Comparison of ENCODE assay signal across 1 cellular context in the genomic region with DNA sequence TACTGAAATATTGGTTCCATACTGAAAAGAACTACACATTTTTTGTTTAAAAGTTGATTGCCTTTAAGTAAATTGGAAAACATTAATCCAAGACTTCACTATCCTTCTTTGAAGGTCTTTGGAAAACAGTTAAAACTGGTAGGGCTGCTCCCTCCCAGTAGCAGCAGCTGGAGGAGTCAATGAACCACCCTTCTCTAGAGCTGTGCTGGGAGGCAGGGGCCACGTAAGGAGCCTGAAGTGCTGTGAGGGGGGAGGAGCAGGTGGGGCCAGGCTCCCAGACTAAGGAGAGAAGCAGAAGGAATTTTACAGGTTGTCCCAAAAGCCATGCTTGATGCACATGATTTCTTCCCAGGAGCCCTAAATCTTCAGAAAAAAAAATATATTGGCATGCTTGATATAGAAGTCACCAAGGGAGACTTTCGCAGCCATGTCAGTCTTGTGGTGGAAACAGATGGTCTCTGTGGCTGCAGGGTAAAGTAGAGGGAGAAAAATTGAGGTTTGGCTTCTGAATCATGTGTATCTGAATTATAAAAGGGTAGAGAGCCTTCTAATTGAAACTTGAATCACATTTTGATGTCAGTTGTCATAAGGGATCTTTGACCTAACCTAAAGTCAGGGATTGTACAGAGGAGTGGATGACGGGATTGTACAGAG.
TF ChIP-seq lines count a peak whose summit lies in the region.

No MANE protein-coding gene starts in this region.

TF ChIP-seq in H1, 55 proteins besides CTCF, POLR2A, EP300 and RAD21:
- no peak for TF ChIP-seq TEAD4 (IDR thresholded peaks at IDR 0.05; ENCODE audit: low read depth, low read length)
- TF ChIP-seq TAF1 (IDR thresholded peaks at IDR 0.05; ENCODE audit: low read depth, low read length), result no peak
- TF ChIP-seq BRCA1 (IDR thresholded peaks at IDR 0.05; ENCODE audit: low read depth, low read length), result no peak
- no peak for TF ChIP-seq SP2 (IDR thresholded peaks at IDR 0.05; ENCODE audit: low read length)
- TF ChIP-seq CREB1 (IDR thresholded peaks at IDR 0.05), result no peak
- TF ChIP-seq, protein P1, sequence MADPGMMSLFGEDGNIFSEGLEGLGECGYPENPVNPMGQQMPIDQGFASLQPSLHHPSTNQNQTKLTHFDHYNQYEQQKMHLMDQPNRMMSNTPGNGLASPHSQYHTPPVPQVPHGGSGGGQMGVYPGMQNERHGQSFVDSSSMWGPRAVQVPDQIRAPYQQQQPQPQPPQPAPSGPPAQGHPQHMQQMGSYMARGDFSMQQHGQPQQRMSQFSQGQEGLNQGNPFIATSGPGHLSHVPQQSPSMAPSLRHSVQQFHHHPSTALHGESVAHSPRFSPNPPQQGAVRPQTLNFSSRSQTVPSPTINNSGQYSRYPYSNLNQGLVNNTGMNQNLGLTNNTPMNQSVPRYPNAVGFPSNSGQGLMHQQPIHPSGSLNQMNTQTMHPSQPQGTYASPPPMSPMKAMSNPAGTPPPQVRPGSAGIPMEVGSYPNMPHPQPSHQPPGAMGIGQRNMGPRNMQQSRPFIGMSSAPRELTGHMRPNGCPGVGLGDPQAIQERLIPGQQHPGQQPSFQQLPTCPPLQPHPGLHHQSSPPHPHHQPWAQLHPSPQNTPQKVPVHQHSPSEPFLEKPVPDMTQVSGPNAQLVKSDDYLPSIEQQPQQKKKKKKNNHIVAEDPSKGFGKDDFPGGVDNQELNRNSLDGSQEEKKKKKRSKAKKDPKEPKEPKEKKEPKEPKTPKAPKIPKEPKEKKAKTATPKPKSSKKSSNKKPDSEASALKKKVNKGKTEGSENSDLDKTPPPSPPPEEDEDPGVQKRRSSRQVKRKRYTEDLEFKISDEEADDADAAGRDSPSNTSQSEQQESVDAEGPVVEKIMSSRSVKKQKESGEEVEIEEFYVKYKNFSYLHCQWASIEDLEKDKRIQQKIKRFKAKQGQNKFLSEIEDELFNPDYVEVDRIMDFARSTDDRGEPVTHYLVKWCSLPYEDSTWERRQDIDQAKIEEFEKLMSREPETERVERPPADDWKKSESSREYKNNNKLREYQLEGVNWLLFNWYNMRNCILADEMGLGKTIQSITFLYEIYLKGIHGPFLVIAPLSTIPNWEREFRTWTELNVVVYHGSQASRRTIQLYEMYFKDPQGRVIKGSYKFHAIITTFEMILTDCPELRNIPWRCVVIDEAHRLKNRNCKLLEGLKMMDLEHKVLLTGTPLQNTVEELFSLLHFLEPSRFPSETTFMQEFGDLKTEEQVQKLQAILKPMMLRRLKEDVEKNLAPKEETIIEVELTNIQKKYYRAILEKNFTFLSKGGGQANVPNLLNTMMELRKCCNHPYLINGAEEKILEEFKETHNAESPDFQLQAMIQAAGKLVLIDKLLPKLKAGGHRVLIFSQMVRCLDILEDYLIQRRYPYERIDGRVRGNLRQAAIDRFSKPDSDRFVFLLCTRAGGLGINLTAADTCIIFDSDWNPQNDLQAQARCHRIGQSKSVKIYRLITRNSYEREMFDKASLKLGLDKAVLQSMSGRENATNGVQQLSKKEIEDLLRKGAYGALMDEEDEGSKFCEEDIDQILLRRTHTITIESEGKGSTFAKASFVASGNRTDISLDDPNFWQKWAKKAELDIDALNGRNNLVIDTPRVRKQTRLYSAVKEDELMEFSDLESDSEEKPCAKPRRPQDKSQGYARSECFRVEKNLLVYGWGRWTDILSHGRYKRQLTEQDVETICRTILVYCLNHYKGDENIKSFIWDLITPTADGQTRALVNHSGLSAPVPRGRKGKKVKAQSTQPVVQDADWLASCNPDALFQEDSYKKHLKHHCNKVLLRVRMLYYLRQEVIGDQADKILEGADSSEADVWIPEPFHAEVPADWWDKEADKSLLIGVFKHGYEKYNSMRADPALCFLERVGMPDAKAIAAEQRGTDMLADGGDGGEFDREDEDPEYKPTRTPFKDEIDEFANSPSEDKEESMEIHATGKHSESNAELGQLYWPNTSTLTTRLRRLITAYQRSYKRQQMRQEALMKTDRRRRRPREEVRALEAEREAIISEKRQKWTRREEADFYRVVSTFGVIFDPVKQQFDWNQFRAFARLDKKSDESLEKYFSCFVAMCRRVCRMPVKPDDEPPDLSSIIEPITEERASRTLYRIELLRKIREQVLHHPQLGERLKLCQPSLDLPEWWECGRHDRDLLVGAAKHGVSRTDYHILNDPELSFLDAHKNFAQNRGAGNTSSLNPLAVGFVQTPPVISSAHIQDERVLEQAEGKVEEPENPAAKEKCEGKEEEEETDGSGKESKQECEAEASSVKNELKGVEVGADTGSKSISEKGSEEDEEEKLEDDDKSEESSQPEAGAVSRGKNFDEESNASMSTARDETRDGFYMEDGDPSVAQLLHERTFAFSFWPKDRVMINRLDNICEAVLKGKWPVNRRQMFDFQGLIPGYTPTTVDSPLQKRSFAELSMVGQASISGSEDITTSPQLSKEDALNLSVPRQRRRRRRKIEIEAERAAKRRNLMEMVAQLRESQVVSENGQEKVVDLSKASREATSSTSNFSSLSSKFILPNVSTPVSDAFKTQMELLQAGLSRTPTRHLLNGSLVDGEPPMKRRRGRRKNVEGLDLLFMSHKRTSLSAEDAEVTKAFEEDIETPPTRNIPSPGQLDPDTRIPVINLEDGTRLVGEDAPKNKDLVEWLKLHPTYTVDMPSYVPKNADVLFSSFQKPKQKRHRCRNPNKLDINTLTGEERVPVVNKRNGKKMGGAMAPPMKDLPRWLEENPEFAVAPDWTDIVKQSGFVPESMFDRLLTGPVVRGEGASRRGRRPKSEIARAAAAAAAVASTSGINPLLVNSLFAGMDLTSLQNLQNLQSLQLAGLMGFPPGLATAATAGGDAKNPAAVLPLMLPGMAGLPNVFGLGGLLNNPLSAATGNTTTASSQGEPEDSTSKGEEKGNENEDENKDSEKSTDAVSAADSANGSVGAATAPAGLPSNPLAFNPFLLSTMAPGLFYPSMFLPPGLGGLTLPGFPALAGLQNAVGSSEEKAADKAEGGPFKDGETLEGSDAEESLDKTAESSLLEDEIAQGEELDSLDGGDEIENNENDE (IDR thresholded peaks at IDR 0.05; ENCODE audit: insufficient replicate concordance, low read length), result no peak
- TF ChIP-seq TAF7 (optimal IDR thresholded peaks at IDR 0.05; ENCODE audit: borderline replicate concordance, low read depth, low read length), result no peak
- TF ChIP-seq KDM4A (IDR thresholded peaks at IDR 0.05; ENCODE audit: low read depth, low read length, severe bottlenecking), result no peak
- no peak for TF ChIP-seq MAFK (IDR thresholded peaks at IDR 0.05; ENCODE audit: low read depth, low read length)
- no peak for TF ChIP-seq SRF (IDR thresholded peaks at IDR 0.05; ENCODE audit: low read depth, low read length)
- TF ChIP-seq JUND (IDR thresholded peaks at IDR 0.05; ENCODE audit: low read length), result no peak
- TF ChIP-seq RXRA (IDR thresholded peaks at IDR 0.05; ENCODE audit: insufficient read depth, low read depth, low read length), result no peak
- no peak for TF ChIP-seq CEBPB (IDR thresholded peaks at IDR 0.05; ENCODE audit: low read depth, low read length)
- TF ChIP-seq BCL11A (IDR thresholded peaks at IDR 0.05; ENCODE audit: low read depth in 2 of 2, low read length in 2 of 2), result no peak
- no peak for TF ChIP-seq EGR1 (IDR thresholded peaks at IDR 0.05; ENCODE audit: borderline replicate concordance, low read depth, low read length)
